14 cellular contexts compared by ENCODE assay signal in the genomic region with DNA sequence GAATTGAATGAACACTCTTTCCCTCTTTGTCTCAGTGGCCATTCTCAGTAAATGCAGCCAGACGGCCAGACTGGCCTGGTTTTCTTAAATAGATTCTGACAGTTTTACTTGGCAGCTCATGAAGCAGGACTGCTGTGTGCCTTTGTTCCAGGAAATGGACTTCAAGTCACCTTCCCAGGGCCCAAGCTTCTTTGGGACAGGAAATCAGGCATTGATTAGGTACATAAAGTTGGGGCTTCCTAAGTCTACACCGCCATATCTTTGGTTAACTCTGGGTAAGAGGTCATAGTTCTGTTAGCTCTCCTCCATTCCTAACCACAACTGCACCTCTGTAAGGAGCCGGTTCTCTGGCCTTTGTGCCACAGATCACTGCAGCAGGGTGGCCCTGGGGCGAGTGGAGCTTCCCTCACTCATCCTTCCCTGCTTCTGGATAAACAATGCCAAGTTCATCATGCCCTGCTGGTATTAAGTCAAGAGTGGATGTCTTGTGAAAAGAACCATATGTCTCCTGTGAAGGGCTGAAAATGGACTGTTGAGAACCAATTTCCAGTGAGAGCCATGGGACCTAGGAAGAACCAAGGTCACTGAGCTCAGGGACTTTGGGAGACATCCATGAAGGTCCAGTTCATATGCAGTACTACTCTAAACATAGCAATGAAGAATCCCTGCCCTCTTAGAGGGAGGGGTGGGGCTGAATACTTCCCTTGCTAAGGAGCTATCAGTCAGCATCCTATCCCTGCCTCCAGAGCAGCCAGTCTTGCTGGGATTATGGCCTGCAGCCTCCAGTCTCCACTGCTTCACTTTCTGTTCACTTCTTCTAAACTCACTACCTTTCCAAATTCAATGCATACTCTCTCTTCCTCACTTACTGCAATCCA.
A peak's percentile ranks its signal among the peaks of the same experiment; 100 is the strongest.
DNase-seq lines count a peak whose midpoint lies in the region; ATAC-seq and TF ChIP-seq lines count a peak whose summit lies in the region.
"Had no signal": no experiment of that assay in that cellular context is flagged by ENCODE, and none has a peak within 500 bp of the region (broad histone marks: within the 10 kb centered on the region; RNA-seq: fewer than 3 reads in every experiment).

No MANE protein-coding gene starts in this region.

- DNase-seq in adipocyte (ENCODE audit: low read depth) (peak; percentile 8), endodermal cell (no peak), midbrain (lab: John Stamatoyannopoulos, UW) (peak; percentile 50)
- no peak for DNase-seq in CD4-positive, alpha-beta T cell
- DNase-seq: activated B cell treated with CpG ODN at 0.5 μM for 24 hours, activated T-cell treated with anti-CD3 and anti-CD28 coated beads for 4 hours, mesendoderm, NCI-H1694, thyroid gland had no signal

- CTCF ChIA-PET in CD4-positive, alpha-beta T cell (lab: Charles Lee): no interaction called here

- peak; percentile 4 for TF ChIP-seq CTCF in endodermal cell (conservative IDR thresholded peaks at IDR 0.05)
- no peak for TF ChIP-seq CTCF in CD4-positive, alpha-beta T cell (IDR thresholded peaks at IDR 0.05)

- peaks cover 24% of the 10 kb centered on the region for H3K4me1 ChIP-seq in adipocyte (ENCODE audit: control insufficient read depth, insufficient read depth, low read length)
- H3K4me1 ChIP-seq in endodermal cell (ENCODE audit: control insufficient read depth, insufficient read depth, low read length): no peaks in the 10 kb centered on the region
- H3K4me1 ChIP-seq in stomach smooth muscle (ENCODE audit: control insufficient read depth, insufficient read depth, low read length): peaks cover 9% of the 10 kb centered on the region
- H3K4me1 ChIP-seq: thyroid gland had no signal

- intact Hi-C loops in CD4-positive, alpha-beta T cell (cut with DNase I, micrococcal nuclease): loop anchor here in 1 of 2 experiments (1.0 kb wide), 1 partner anchor 234 kb away; no protein-coding TSS in a partner anchor

- H3K27ac Mint-ChIP-seq in endodermal cell: no peak overlapping the region
- H3K27ac Mint-ChIP-seq in CD4-positive, alpha-beta T cell: no peak overlapping the region
- H3K27ac Mint-ChIP-seq: activated B cell treated with CpG ODN at 0.5 μM for 24 hours had no signal

- no peaks in the 10 kb centered on the region for H3K4me1 Mint-ChIP-seq in endodermal cell
- H3K4me1 Mint-ChIP-seq in CD4-positive, alpha-beta T cell (ENCODE audit: low read depth): no peaks in the 10 kb centered on the region
- H3K4me1 Mint-ChIP-seq: brain had no signal

- peak overlapping the region; percentile 67 for H3K9ac ChIP-seq in adipocyte (ENCODE audit: low read length)
- H3K9ac ChIP-seq in endodermal cell (ENCODE audit: extremely low read depth, low read length, poor library complexity, severe bottlenecking): no peak overlapping the region
- no peak overlapping the region for H3K9ac ChIP-seq in stomach smooth muscle (ENCODE audit: low read length in 2 of 2)

- H3K27me3 ChIP-seq in adipocyte (replicated peaks; ENCODE audit: control insufficient read depth, insufficient read depth, low read length) (no peaks in the 10 kb centered on the region), endodermal cell (ENCODE audit: control insufficient read depth, insufficient read depth, low read length, poor library complexity, severe bottlenecking) (no peaks in the 10 kb centered on the region), stomach smooth muscle (ENCODE audit: control insufficient read depth in 1 of 2, insufficient read depth in 2 of 2, low read length in 2 of 2) (no peaks in the 10 kb centered on the region)
- H3K27me3 ChIP-seq in CD4-positive, alpha-beta T cell (ENCODE audit: control insufficient read depth, insufficient read depth, low read length): no peaks in the 10 kb centered on the region
- H3K27me3 ChIP-seq: thyroid gland had no signal

- H3K4me3 Mint-ChIP-seq in endodermal cell: no peak overlapping the region
- no peak overlapping the region for H3K4me3 Mint-ChIP-seq in CD4-positive, alpha-beta T cell
- H3K4me3 Mint-ChIP-seq: activated B cell treated with CpG ODN at 0.5 μM for 24 hours, brain had no signal

- no peaks in the 10 kb centered on the region for H3K9me3 Mint-ChIP-seq in endodermal cell
- no peaks in the 10 kb centered on the region for H3K9me3 Mint-ChIP-seq in CD4-positive, alpha-beta T cell
- H3K9me3 Mint-ChIP-seq: activated B cell treated with CpG ODN at 0.5 μM for 24 hours had no signal

- no peaks in the 10 kb centered on the region for H3K27me3 Mint-ChIP-seq in endodermal cell (ENCODE audit: insufficient read depth)
- H3K27me3 Mint-ChIP-seq in CD4-positive, alpha-beta T cell: no peaks in the 10 kb centered on the region
- H3K27me3 Mint-ChIP-seq: brain had no signal

- H3K4me3 ChIP-seq in adipocyte (ENCODE audit: low read length): no peak overlapping the region
- no peak overlapping the region for H3K4me3 ChIP-seq in endodermal cell (ENCODE audit: low read length)
- no peak overlapping the region for H3K4me3 ChIP-seq in stomach smooth muscle (ENCODE audit: low read length in 2 of 2)
- H3K4me3 ChIP-seq: thyroid gland had no signal

- H3K36me3 ChIP-seq in adipocyte (ENCODE audit: control insufficient read depth, insufficient read depth, low read length, severe bottlenecking): no peaks in the 10 kb centered on the region
- no peaks in the 10 kb centered on the region for H3K36me3 ChIP-seq in endodermal cell (ENCODE audit: control insufficient read depth, insufficient read depth, low read length)
- H3K36me3 ChIP-seq in stomach smooth muscle (ENCODE audit: control insufficient read depth in 2 of 2, insufficient read depth in 2 of 2, low read length in 2 of 2): no peaks in the 10 kb centered on the region
- H3K36me3 ChIP-seq: thyroid gland had no signal

- H3K27ac ChIP-seq in endodermal cell (ENCODE audit: low read depth, low read length): peak overlapping the region; percentile 8
- H3K27ac ChIP-seq in stomach smooth muscle (ENCODE audit: low read length): peak overlapping the region; percentile 3
- no peak overlapping the region for H3K27ac ChIP-seq in CD4-positive, alpha-beta T cell (ENCODE audit: low read depth, low read length)
- H3K27ac ChIP-seq: epithelial cell of prostate, thyroid gland had no signal

- POLR2A ChIA-PET in CD4-positive, alpha-beta T cell (lab: Charles Lee): no interaction called here

- no peaks in the 10 kb centered on the region for H3K36me3 Mint-ChIP-seq in endodermal cell (ENCODE audit: low read depth)
- H3K36me3 Mint-ChIP-seq in CD4-positive, alpha-beta T cell (ENCODE audit: low read depth): no peaks in the 10 kb centered on the region
- H3K36me3 Mint-ChIP-seq: brain had no signal

- H3K9me3 ChIP-seq in adipocyte (ENCODE audit: control insufficient read depth, low read length): no peaks in the 10 kb centered on the region
- no peaks in the 10 kb centered on the region for H3K9me3 ChIP-seq in endodermal cell (ENCODE audit: control insufficient read depth, low read length)
- H3K9me3 ChIP-seq in stomach smooth muscle (ENCODE audit: control insufficient read depth in 2 of 2, low read length in 2 of 2): no peaks in the 10 kb centered on the region
- no peaks in the 10 kb centered on the region for H3K9me3 ChIP-seq in CD4-positive, alpha-beta T cell (ENCODE audit: control insufficient read depth, low read length)
- H3K9me3 ChIP-seq: thyroid gland had no signal

- WGBS in endodermal cell (ENCODE audit: insufficient coverage in 1 of 2, insufficient read length in 1 of 2), 2 experiments: 75% methylated on average over 4 of the region's 4 CpGs; no CpG with 5 or more reads in 1 of the 2 experiments

- ATAC-seq in HG03439 (IDR thresholded peaks at IDR 0.05; ENCODE audit: unreplicated experiment): no peak
- no peak for ATAC-seq in CD4-positive, alpha-beta T cell (ENCODE audit: poor library complexity)
- no peak for ATAC-seq in HG02852 (IDR thresholded peaks at IDR 0.05; ENCODE audit: unreplicated experiment)

Comparison
In these comparisons a context has a peak if more than half of its experiments do, and no peak if none do; other contexts are left out.
1. DNase-seq: peak in adipocyte (single experiment) and midbrain (single experiment); none in endodermal cell (single experiment) and CD4-positive, alpha-beta T cell (0 of 10).